In the genomic region with DNA sequence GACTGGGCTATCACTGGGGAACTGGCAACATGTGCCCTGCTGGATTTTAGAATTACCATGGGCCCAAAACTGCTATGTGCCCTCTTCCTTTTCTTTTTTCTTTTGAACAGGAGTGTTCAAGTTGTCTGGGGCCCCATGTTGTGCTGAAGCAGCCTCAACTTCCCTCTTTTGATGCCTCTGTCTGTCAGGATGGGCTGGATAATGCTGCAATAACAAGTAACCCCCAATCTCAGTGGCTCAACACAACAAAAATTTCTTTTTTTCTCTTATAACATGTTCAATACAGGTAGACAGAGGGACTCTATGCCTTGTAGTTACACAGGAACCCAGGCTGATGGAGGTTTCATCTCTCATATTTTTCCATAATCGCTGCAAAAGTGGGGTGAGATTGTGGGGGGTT, we compare ENCODE assay signal across 2 cellular contexts.
TF ChIP-seq lines count a peak whose summit lies in the region.

No MANE protein-coding gene starts in this region.

TF ChIP-seq in HepG2, 621 proteins besides CTCF, POLR2A, EP300 and RAD21:
- TF ChIP-seq ZNF101 (CRISPR knock-in tag; IDR thresholded peaks at IDR 0.05; ENCODE audit: borderline replicate concordance, low read depth) (no peak), ZNF12 (CRISPR knock-in tag; IDR thresholded peaks at IDR 0.05) (peak; percentile 51; the same call in 1 of the 2 replicates)

TF ChIP-seq in K562, 482 proteins besides CTCF, POLR2A, EP300 and RAD21:
- TF ChIP-seq ZNF12 (CRISPR knock-in tag; IDR thresholded peaks at IDR 0.05) (peak; percentile 94), ZNF77 (CRISPR knock-in tag; IDR thresholded peaks at IDR 0.05) (no peak)
TF ChIP-seq in K562: peak in this region for 1.
